In the genomic region with DNA sequence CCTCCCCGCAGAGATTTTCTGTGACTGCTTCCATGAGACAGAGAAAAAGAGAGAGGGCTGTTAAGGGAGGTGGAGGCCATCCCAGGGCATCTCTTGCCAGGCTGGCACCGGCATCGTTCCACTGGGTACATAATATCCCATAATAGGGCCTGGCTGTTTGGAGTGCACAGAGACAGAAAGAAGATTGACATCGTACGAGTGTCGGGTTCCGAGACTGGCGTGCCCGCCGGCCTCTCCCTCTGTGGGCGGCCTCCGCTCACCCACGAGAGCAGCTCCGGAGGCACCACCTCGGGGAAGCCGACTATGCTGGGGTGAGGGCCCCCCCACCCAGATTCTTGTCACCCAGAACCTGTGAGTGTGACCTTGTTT, we compare ENCODE assay signal across 17 cellular contexts.
"Had no signal": no experiment of that assay in that cellular context is flagged by ENCODE, and none has a peak within 500 bp of the region (broad histone marks: within the 10 kb centered on the region; RNA-seq: fewer than 3 reads in every experiment).

No MANE protein-coding gene starts in this region.

- H3K36me3 ChIP-seq: spleen had no signal

- H3K4me3 ChIP-seq: spleen had no signal

- H3K9ac ChIP-seq: parathyroid adenoma had no signal

- H3K27me3 ChIP-seq: spleen had no signal

- DNase-seq: activated CD4-positive, alpha-beta memory T cell treated with anti-CD3 and anti-CD28 coated beads, Interleukin-2, amount 10 ng/mL, durations not matched to agents 7 days and 5 days; activated gamma-delta T cell treated with Interleukin-2 at 50 U/mL for 16 hours; activated naive CD8-positive, alpha-beta T cell treated with anti-CD3 and anti-CD28 coated beads, Interleukin-2, amount 10 ng/mL, durations not matched to agents 7 days and 5 days; activated T-cell treated with anti-CD3 and anti-CD28 coated beads, Interleukin-2, amount 50 U/mL, for 48 hours; central memory CD4-positive, alpha-beta T cell; effector memory CD8-positive, alpha-beta T cell; immature natural killer cell; mammary epithelial cell; retina; SHP77 treated with DMSO at 0.1 percent for 48 hours; spleen; stimulated activated CD4-positive, alpha-beta T cell treated with anti-CD3 and anti-CD28 coated beads, Interleukin-1b, Interleukin-23, amount 100 ng/mL, for 48 hours; trophoblast cell had no signal

- H3K27ac ChIP-seq: epithelial cell of prostate, parathyroid adenoma, spleen had no signal

- H2AFZ ChIP-seq: parathyroid adenoma had no signal

- ATAC-seq: effector memory CD8-positive, alpha-beta T cell; natural killer cell treated with Interleukin-12 subunit alpha and Interleukin-12 subunit beta and Interleukin-15 and Interleukin-18, amount 100 ng/mL, for 72 hours; stimulated activated memory B cell treated with anti-CD40 and anti-IgM and Interleukin-4, amounts not matched to agents 10 μg/mL and 1 μg/mL and 100 μg/mL, for 72 hours had no signal
